ENCODE assay signal across 1 cellular context in the genomic region with DNA sequence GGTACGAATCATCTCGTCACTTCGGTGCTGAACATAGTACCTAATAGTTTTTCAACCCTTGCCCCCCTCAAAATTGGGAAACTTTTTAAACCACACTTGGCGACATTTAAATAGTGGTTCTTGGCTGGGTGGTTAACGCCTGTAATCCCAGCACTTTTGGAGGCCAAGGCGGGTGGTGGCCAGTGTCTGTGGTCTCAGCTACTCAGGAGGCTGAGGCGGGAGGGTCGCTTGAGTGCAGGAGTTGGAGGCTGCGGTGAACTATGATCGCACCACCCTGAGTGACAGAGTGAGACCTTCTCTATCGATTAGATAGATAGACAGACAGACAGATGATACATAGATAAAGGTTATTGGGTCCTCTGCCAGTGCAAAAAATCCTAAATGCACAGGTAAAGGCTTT.
TF ChIP-seq lines count a peak whose summit lies in the region.

No MANE protein-coding gene starts in this region.

TF ChIP-seq in IMR-90, 13 proteins besides CTCF, POLR2A, EP300 and RAD21:
- TF ChIP-seq RFX5 (IDR thresholded peaks at IDR 0.05; ENCODE audit: low read depth, low read length) = no peak
- TF ChIP-seq SMC3 (IDR thresholded peaks at IDR 0.05; ENCODE audit: low read depth, low read length) = no peak
- no peak for TF ChIP-seq MAZ (IDR thresholded peaks at IDR 0.05; ENCODE audit: borderline replicate concordance, low read depth, low read length)
- no peak for TF ChIP-seq MXI1 (IDR thresholded peaks at IDR 0.05; ENCODE audit: borderline replicate concordance, low read depth, low read length)
- TF ChIP-seq BHLHE40 (IDR thresholded peaks at IDR 0.05; ENCODE audit: low read depth, low read length) = no peak
- no peak for TF ChIP-seq CHD1 (IDR thresholded peaks at IDR 0.05; ENCODE audit: low read depth, low read length)
- no peak for TF ChIP-seq CEBPB (IDR thresholded peaks at IDR 0.05; ENCODE audit: low read depth, low read length)
- no peak for TF ChIP-seq MAFK (IDR thresholded peaks at IDR 0.05; ENCODE audit: low read depth, low read length)
- TF ChIP-seq, protein P1, sequence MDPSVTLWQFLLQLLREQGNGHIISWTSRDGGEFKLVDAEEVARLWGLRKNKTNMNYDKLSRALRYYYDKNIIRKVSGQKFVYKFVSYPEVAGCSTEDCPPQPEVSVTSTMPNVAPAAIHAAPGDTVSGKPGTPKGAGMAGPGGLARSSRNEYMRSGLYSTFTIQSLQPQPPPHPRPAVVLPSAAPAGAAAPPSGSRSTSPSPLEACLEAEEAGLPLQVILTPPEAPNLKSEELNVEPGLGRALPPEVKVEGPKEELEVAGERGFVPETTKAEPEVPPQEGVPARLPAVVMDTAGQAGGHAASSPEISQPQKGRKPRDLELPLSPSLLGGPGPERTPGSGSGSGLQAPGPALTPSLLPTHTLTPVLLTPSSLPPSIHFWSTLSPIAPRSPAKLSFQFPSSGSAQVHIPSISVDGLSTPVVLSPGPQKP (IDR thresholded peaks at IDR 0.05; ENCODE audit: borderline replicate concordance, low read depth, low read length) = no peak
- TF ChIP-seq FOS (IDR thresholded peaks at IDR 0.05; ENCODE audit: low read depth, low read length) = no peak
- no peak for TF ChIP-seq RCOR1 (IDR thresholded peaks at IDR 0.05; ENCODE audit: insufficient replicate concordance, low read length)
- no peak for TF ChIP-seq NFE2L2 (IDR thresholded peaks at IDR 0.05; ENCODE audit: low read depth, low read length)
- TF ChIP-seq, protein P2, sequence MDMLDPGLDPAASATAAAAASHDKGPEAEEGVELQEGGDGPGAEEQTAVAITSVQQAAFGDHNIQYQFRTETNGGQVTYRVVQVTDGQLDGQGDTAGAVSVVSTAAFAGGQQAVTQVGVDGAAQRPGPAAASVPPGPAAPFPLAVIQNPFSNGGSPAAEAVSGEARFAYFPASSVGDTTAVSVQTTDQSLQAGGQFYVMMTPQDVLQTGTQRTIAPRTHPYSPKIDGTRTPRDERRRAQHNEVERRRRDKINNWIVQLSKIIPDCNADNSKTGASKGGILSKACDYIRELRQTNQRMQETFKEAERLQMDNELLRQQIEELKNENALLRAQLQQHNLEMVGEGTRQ (IDR thresholded peaks at IDR 0.05; ENCODE audit: low read depth, low read length) = no peak
